34 cellular contexts compared by ENCODE assay signal in genomic region chr1:42670425-42670824, GRCh38.
"Had no signal": no experiment of that assay in that cellular context is flagged by ENCODE, and none has a peak within 500 bp of the region (broad histone marks: within the 10 kb centered on the region; RNA-seq: fewer than 3 reads in every experiment).

No MANE protein-coding gene starts in this region.

- H3K4me1 Mint-ChIP-seq: activated CD4-positive, alpha-beta memory T cell treated with anti-CD3 and anti-CD28 coated beads, Interleukin-2, amount 10 ng/mL, durations not matched to agents 7 days and 5 days; activated naive CD4-positive, alpha-beta T cell treated with anti-CD3 and anti-CD28 coated beads, Interleukin-2, amount 10 ng/mL, durations not matched to agents 7 days and 5 days; activated naive CD8-positive, alpha-beta T cell treated with anti-CD3 and anti-CD28 coated beads, Interleukin-2, amount 50 U/mL, for 24 hours; brain had no signal

- ATAC-seq: activated CD8-positive, alpha-beta memory T cell treated with anti-CD3 and anti-CD28 coated beads, Interleukin-2, amount 10 ng/mL, durations not matched to agents 7 days and 5 days; activated naive CD8-positive, alpha-beta T cell treated with anti-CD3 and anti-CD28 coated beads, Interleukin-2, amount 50 U/mL, for 24 hours had no signal

- H3K9me3 Mint-ChIP-seq: activated CD4-positive, alpha-beta memory T cell treated with anti-CD3 and anti-CD28 coated beads, Interleukin-2, amount 10 ng/mL, durations not matched to agents 7 days and 5 days; activated naive CD4-positive, alpha-beta T cell treated with anti-CD3 and anti-CD28 coated beads, Interleukin-2, amount 10 ng/mL, durations not matched to agents 7 days and 5 days; activated naive CD8-positive, alpha-beta T cell treated with anti-CD3 and anti-CD28 coated beads, Interleukin-2, amount 50 U/mL, for 24 hours; brain had no signal

- H2AFZ ChIP-seq: PC-9 had no signal

- H3K4me3 Mint-ChIP-seq: activated CD4-positive, alpha-beta memory T cell treated with anti-CD3 and anti-CD28 coated beads, Interleukin-2, amount 10 ng/mL, durations not matched to agents 7 days and 5 days; activated CD8-positive, alpha-beta memory T cell treated with anti-CD3 and anti-CD28 coated beads, Interleukin-2, amount 10 ng/mL, durations not matched to agents 7 days and 5 days; activated naive CD4-positive, alpha-beta T cell treated with anti-CD3 and anti-CD28 coated beads, Interleukin-2, amount 10 ng/mL, durations not matched to agents 7 days and 5 days; activated naive CD8-positive, alpha-beta T cell; activated naive CD8-positive, alpha-beta T cell treated with anti-CD3 and anti-CD28 coated beads, Interleukin-2, amount 50 U/mL, for 24 hours; brain had no signal

- H3K27me3 Mint-ChIP-seq: activated CD4-positive, alpha-beta memory T cell treated with anti-CD3 and anti-CD28 coated beads, Interleukin-2, amount 10 ng/mL, durations not matched to agents 7 days and 5 days; activated CD8-positive, alpha-beta memory T cell treated with anti-CD3 and anti-CD28 coated beads, Interleukin-2, amount 10 ng/mL, durations not matched to agents 7 days and 5 days; activated naive CD4-positive, alpha-beta T cell treated with anti-CD3 and anti-CD28 coated beads, Interleukin-2, amount 10 ng/mL, durations not matched to agents 7 days and 5 days; activated naive CD8-positive, alpha-beta T cell; activated naive CD8-positive, alpha-beta T cell treated with anti-CD3 and anti-CD28 coated beads, Interleukin-2, amount 50 U/mL, for 24 hours; brain had no signal

- H3K27ac ChIP-seq: PC-9, SJCRH30, SK-N-MC, WERI-Rb-1 had no signal

- H3K27ac Mint-ChIP-seq: activated CD4-positive, alpha-beta memory T cell treated with anti-CD3 and anti-CD28 coated beads, Interleukin-2, amount 10 ng/mL, durations not matched to agents 7 days and 5 days; activated CD8-positive, alpha-beta memory T cell treated with anti-CD3 and anti-CD28 coated beads, Interleukin-2, amount 10 ng/mL, durations not matched to agents 7 days and 5 days; activated naive CD4-positive, alpha-beta T cell treated with anti-CD3 and anti-CD28 coated beads, Interleukin-2, amount 10 ng/mL, durations not matched to agents 7 days and 5 days; activated naive CD8-positive, alpha-beta T cell; activated naive CD8-positive, alpha-beta T cell treated with anti-CD3 and anti-CD28 coated beads, Interleukin-2, amount 50 U/mL, for 24 hours had no signal

- DNase-seq: activated CD4-positive, alpha-beta memory T cell treated with anti-CD3 and anti-CD28 coated beads, Interleukin-2, amount 10 ng/mL, durations not matched to agents 7 days and 5 days; activated CD4-positive, alpha-beta T cell treated with anti-CD3 and anti-CD28 coated beads for 1 hour; activated CD4-positive, alpha-beta T cell treated with anti-CD3 and anti-CD28 coated beads for 48 hours; activated CD4-positive, CD25-positive, alpha-beta regulatory T cell; activated CD8-positive, alpha-beta memory T cell treated with anti-CD3 and anti-CD28 coated beads for 24 hours; activated CD8-positive, alpha-beta memory T cell treated with anti-CD3 and anti-CD28 coated beads, Interleukin-2, amount 10 ng/mL, durations not matched to agents 7 days and 5 days; activated CD8-positive, alpha-beta memory T cell treated with anti-CD3 and anti-CD28 coated beads, Interleukin-2, amount 50 U/mL, for 48 hours; activated effector memory CD4-positive, alpha-beta T cell treated with Interleukin-2 at 50 U/mL for 16 hours; activated naive CD4-positive, alpha-beta T cell treated with anti-CD3 and anti-CD28 coated beads, Interleukin-2, amount 10 ng/mL, durations not matched to agents 7 days and 5 days; activated naive CD8-positive, alpha-beta T cell treated with anti-CD3 and anti-CD28 coated beads, Interleukin-2, amount 50 U/mL, for 24 hours; activated T-cell treated with anti-CD3 and anti-CD28 coated beads, Interleukin-2, amount 50 U/mL, for 48 hours; anterior cingulate cortex; caudate nucleus; Kasumi-1; KG1; MG63; NCI-H1048; NCI-H1436 treated with DMSO at 0.1 percent for 48 hours; NCI-H1694 treated with DMSO at 0.1 percent for 48 hours; NCI-H2029; NCI-H2107; NCI-H2171; NCI-H510A; NCI-H526; NCI-H748 treated with DMSO at 0.1 percent for 48 hours; NK-92 treated with Interleukin-12 subunit alpha and Interleukin-12 subunit beta, amount 100 ng/mL, for 24 hours; PC-9; SHP77; SJCRH30; T1000; WERI-Rb-1 had no signal

- H3K4me3 ChIP-seq: MG63, PC-9, SJCRH30, SK-N-MC had no signal

- H3K4me1 ChIP-seq: SJCRH30 had no signal

- H3K27me3 ChIP-seq: MG63, SJCRH30 had no signal

- H3K9me3 ChIP-seq: MG63, SJCRH30 had no signal

- H3K4me2 ChIP-seq: PC-9 had no signal
